Comparison of ENCODE assay signal across 17 cellular contexts in genomic region chr5:139686356-139686918, GRCh38. TPM values are rescaled to one million over a fixed set of nuclear protein-coding genes. Genes with fewer than 3 reads are reported as not detected.
DNase-seq lines count a peak whose midpoint lies in the region; ATAC-seq, FAIRE-seq and TF ChIP-seq lines count a peak whose summit lies in the region.
"Had no signal": no experiment of that assay in that cellular context is flagged by ENCODE, and none has a peak within 500 bp of the region (broad histone marks: within the 10 kb centered on the region; RNA-seq: fewer than 3 reads in every experiment).

No MANE protein-coding gene starts in this region.

- FAIRE-seq in GM19239 (lab: Jason Lieb, UNC), result no peak
- FAIRE-seq: G401.6 had no signal

- H3K36me3 Mint-ChIP-seq in stimulated activated memory B cell treated with anti-CD40 and anti-IgM and Interleukin-4, amounts not matched to agents 10 μg/mL and 1 μg/mL and 100 μg/mL, for 72 hours, result peaks cover 43% of the 10 kb centered on the region
- H3K36me3 Mint-ChIP-seq: activated naive CD4-positive, alpha-beta T cell treated with anti-CD3 and anti-CD28 coated beads, Interleukin-2, amount 50 U/mL, for 24 hours had no signal

- H3K27ac ChIP-seq in KOPT-K1 (ENCODE audit: low read depth, low read length, poor library complexity, severe bottlenecking) (peak overlapping the region; percentile 60), coronary artery (peak overlapping the region; percentile 0 to 60), mesendoderm (ENCODE audit: low read depth, low read length) (no peak overlapping the region)

- H2BK15ac ChIP-seq in mesendoderm (replicated peaks; ENCODE audit: low read depth), result no peak overlapping the region

- no peak overlapping the region for H4K5ac ChIP-seq in mesendoderm (ENCODE audit: low read length)

- H3K27me3 ChIP-seq in mesendoderm (ENCODE audit: insufficient read depth, low read length, poor library complexity), result no peaks in the 10 kb centered on the region

- H3K4me1 ChIP-seq in mesendoderm (ENCODE audit: control insufficient read depth, low read depth, low read length), result peaks cover 32% of the 10 kb centered on the region

- no peaks in the 10 kb centered on the region for H3K27me3 Mint-ChIP-seq in stimulated activated memory B cell treated with anti-CD40 and anti-IgM and Interleukin-4, amounts not matched to agents 10 μg/mL and 1 μg/mL and 100 μg/mL, for 72 hours
- H3K27me3 Mint-ChIP-seq: activated naive CD4-positive, alpha-beta T cell treated with anti-CD3 and anti-CD28 coated beads, Interleukin-2, amount 50 U/mL, for 24 hours had no signal

- ATAC-seq in stimulated activated memory B cell treated with anti-CD40 and anti-IgM and Interleukin-4, amounts not matched to agents 10 μg/mL and 1 μg/mL and 100 μg/mL, for 72 hours, result no peak
- ATAC-seq: esophagus mucosa had no signal

- no peak overlapping the region for H2BK120ac ChIP-seq in mesendoderm (ENCODE audit: low read depth, low read length)

- peak overlapping the region; percentile 75 for H3K27ac Mint-ChIP-seq in stimulated activated memory B cell treated with anti-CD40 and anti-IgM and Interleukin-4, amounts not matched to agents 10 μg/mL and 1 μg/mL and 100 μg/mL, for 72 hours
- H3K27ac Mint-ChIP-seq: activated naive CD4-positive, alpha-beta T cell treated with anti-CD3 and anti-CD28 coated beads, Interleukin-2, amount 50 U/mL, for 24 hours had no signal

- no peak overlapping the region for H3K4me3 Mint-ChIP-seq in stimulated activated memory B cell treated with anti-CD40 and anti-IgM and Interleukin-4, amounts not matched to agents 10 μg/mL and 1 μg/mL and 100 μg/mL, for 72 hours
- H3K4me3 Mint-ChIP-seq: activated naive CD4-positive, alpha-beta T cell treated with anti-CD3 and anti-CD28 coated beads, Interleukin-2, amount 50 U/mL, for 24 hours; CD4-positive, CD25-positive, alpha-beta regulatory T cell had no signal

- H2AK5ac ChIP-seq in mesendoderm (ENCODE audit: low read length), result no peak overlapping the region

- DNase-seq in coronary artery (ENCODE audit: low spot score), result no peak
- DNase-seq in mesendoderm, result no peak
- no peak for DNase-seq in NCI-H446 treated with DMSO at 0.1 percent for 48 hours (lab: John Stamatoyannopoulos, UW)
- DNase-seq in LoVo (ENCODE audit: low spot score), result no peak
- DNase-seq in NCI-H446 (lab: John Stamatoyannopoulos, UW), result no peak
- no peak for DNase-seq in GM19239 (ENCODE audit: insufficient read length, low spot score)
- DNase-seq: activated CD4-positive, CD25-positive, alpha-beta regulatory T cell; activated CD8-positive, alpha-beta memory T cell treated with anti-CD3 and anti-CD28 coated beads, Interleukin-2, amount 50 U/mL, for 48 hours; CD4-positive, CD25-positive, alpha-beta regulatory T cell; cerebellar nuclear complex; NCI-H1694 treated with DMSO at 0.1 percent for 48 hours; NCI-H524 had no signal

- TF ChIP-seq CTCF in coronary artery (IDR thresholded peaks at IDR 0.05), result no peak

- H3K9me3 ChIP-seq in KOPT-K1 (ENCODE audit: insufficient read depth, low read length, poor library complexity, severe bottlenecking), result no peaks in the 10 kb centered on the region

- H3K4ac ChIP-seq in mesendoderm (ENCODE audit: low read depth, low read length), result no peak overlapping the region

- H3K23ac ChIP-seq in mesendoderm (ENCODE audit: low read length), result no peak overlapping the region

- H3K4me3 ChIP-seq in coronary artery (no peak overlapping the region), mesendoderm (ENCODE audit: low read length) (no peak overlapping the region)

- peaks cover 22% of the 10 kb centered on the region for H3K79me1 ChIP-seq in mesendoderm (ENCODE audit: low read length)

- H2BK5ac ChIP-seq in mesendoderm (ENCODE audit: low read length), result no peak overlapping the region

- no peak overlapping the region for H3K18ac ChIP-seq in mesendoderm (ENCODE audit: low read length)

- no peak overlapping the region for H3K4me2 ChIP-seq in mesendoderm (ENCODE audit: low read length)

- no peak overlapping the region for H3K9ac ChIP-seq in mesendoderm (ENCODE audit: low read length)

- H3K4me1 Mint-ChIP-seq in stimulated activated memory B cell treated with anti-CD40 and anti-IgM and Interleukin-4, amounts not matched to agents 10 μg/mL and 1 μg/mL and 100 μg/mL, for 72 hours, result peaks cover 83% of the 10 kb centered on the region

- no CpG with 5 or more reads among the region's 7 CpGs for WGBS in mesendoderm (ENCODE audit: extremely low coverage, insufficient coverage, low lambda C conversion rate)

- H3K56ac ChIP-seq in mesendoderm (ENCODE audit: low read length), result peak overlapping the region; percentile 6

- peaks cover 22% of the 10 kb centered on the region; the same call in 1 of the 2 replicates for H3K36me3 ChIP-seq in KOPT-K1 (ENCODE audit: insufficient read depth, low read length)
- peaks cover 9% of the 10 kb centered on the region for H3K36me3 ChIP-seq in mesendoderm (ENCODE audit: control insufficient read depth, insufficient read depth, low read length)

- H3K9me3 Mint-ChIP-seq in stimulated activated memory B cell treated with anti-CD40 and anti-IgM and Interleukin-4, amounts not matched to agents 10 μg/mL and 1 μg/mL and 100 μg/mL, for 72 hours, result no peaks in the 10 kb centered on the region
- H3K9me3 Mint-ChIP-seq: activated naive CD4-positive, alpha-beta T cell treated with anti-CD3 and anti-CD28 coated beads, Interleukin-2, amount 50 U/mL, for 24 hours had no signal

- peaks cover 2% of the 10 kb centered on the region for H3K79me2 ChIP-seq in mesendoderm (ENCODE audit: control insufficient read depth, insufficient read depth, low read length)

- no peak overlapping the region for H4K8ac ChIP-seq in mesendoderm (ENCODE audit: low read depth, low read length)

RNA-seq across cellular contexts. Expression of gene CXXC5, which starts 38.3 kb away (rescaled TPM):
- 90.1 TPM for polyA plus RNA-seq in mesendoderm (2013, experiment 1 of 2)
- 88.3 TPM for polyA plus RNA-seq in mesendoderm (2013, experiment 2 of 2)
